Comparison of ENCODE assay signal across 22 cellular contexts in genomic region chr17:48308591-48308990, GRCh38.
"Had no signal": no experiment of that assay in that cellular context is flagged by ENCODE, and none has a peak within 500 bp of the region (broad histone marks: within the 10 kb centered on the region; RNA-seq: fewer than 3 reads in every experiment).

No MANE protein-coding gene starts in this region.

- ATAC-seq: sciatic nerve had no signal

- DNase-seq: activated CD4-positive, alpha-beta memory T cell treated with anti-CD3 and anti-CD28 coated beads for 36 hours; activated CD4-positive, alpha-beta T cell treated with anti-CD3 and anti-CD28 coated beads, Interleukin-2, amount 10 ng/mL, durations not matched to agents 24 days and 14 days; activated CD4-positive, CD25-positive, alpha-beta regulatory T cell treated with anti-CD3 and anti-CD28 coated beads, Interleukin-2, amount 50 U/mL, for 72 hours; activated CD8-positive, alpha-beta memory T cell treated with anti-CD3 and anti-CD28 coated beads, Interleukin-2, amount 50 U/mL, for 4 hours; activated gamma-delta T cell; activated naive CD4-positive, alpha-beta T cell treated with anti-CD3 and anti-CD28 coated beads, Interleukin-2, amount 10 ng/mL, durations not matched to agents 7 days and 5 days; activated naive CD8-positive, alpha-beta T cell treated with anti-CD3 and anti-CD28 coated beads, Interleukin-2, amount 10 ng/mL, durations not matched to agents 7 days and 5 days; activated T-cell treated with anti-CD3 and anti-CD28 coated beads, Interleukin-2, amount 50 U/mL, for 1 hour; cortex of kidney; heart left ventricle; left ventricle myocardium inferior; nephron progenitor cell; retina; stimulated activated CD4-positive, alpha-beta T cell treated with anti-CD3 and anti-CD28 coated beads, Interleukin-4, amount 100 ng/mL, for 24 hours; T-helper 9 cell; thyroid gland; upper lobe of left lung had no signal

- H3K4me1 ChIP-seq: left ventricle myocardium inferior, prostate gland, thyroid gland, upper lobe of left lung had no signal

- H3K9me3 ChIP-seq: heart left ventricle, left ventricle myocardium inferior, neutrophil, prostate gland, thyroid gland, upper lobe of left lung had no signal

- H3K36me3 ChIP-seq: heart left ventricle, left ventricle myocardium inferior, neutrophil, prostate gland, thyroid gland, upper lobe of left lung had no signal

- H3K4me3 ChIP-seq: heart left ventricle, left ventricle myocardium inferior, lung, prostate gland, skin epidermis, thyroid gland, upper lobe of left lung had no signal

- H3K27ac ChIP-seq: heart left ventricle, left ventricle myocardium inferior, neutrophil, prostate gland, skin epidermis, thyroid gland, upper lobe of left lung had no signal
